In genomic region chr5:126947146-126948010, GRCh38 we compare ENCODE assay signal across 13 cellular contexts.
DNase-seq lines count a peak whose midpoint lies in the region; ATAC-seq and TF ChIP-seq lines count a peak whose summit lies in the region.
"Had no signal": no experiment of that assay in that cellular context is flagged by ENCODE, and none has a peak within 500 bp of the region (broad histone marks: within the 10 kb centered on the region; RNA-seq: fewer than 3 reads in every experiment).

No MANE protein-coding gene starts in this region.

- H3K9me3 ChIP-seq in hepatocyte (ENCODE audit: low read depth), result no peaks in the 10 kb centered on the region
- H3K9me3 ChIP-seq: BE2C, spleen, thyroid gland had no signal

- H3K36me3 Mint-ChIP-seq in activated naive CD4-positive, alpha-beta T cell treated with anti-CD3 and anti-CD28 coated beads for 36 hours (ENCODE audit: low read depth), result no peaks in the 10 kb centered on the region
- H3K36me3 Mint-ChIP-seq in activated naive CD4-positive, alpha-beta T cell treated with anti-CD3 and anti-CD28 coated beads, Interleukin-2, amount 10 ng/mL, durations not matched to agents 7 days and 5 days, result no peaks in the 10 kb centered on the region
- H3K36me3 Mint-ChIP-seq in memory B cell, result peaks cover 9% of the 10 kb centered on the region

- H3K4me2 ChIP-seq in hepatocyte, result no peak overlapping the region

- no peak overlapping the region for H3K27ac Mint-ChIP-seq in activated naive CD4-positive, alpha-beta T cell treated with anti-CD3 and anti-CD28 coated beads for 36 hours
- no peak overlapping the region for H3K27ac Mint-ChIP-seq in activated naive CD4-positive, alpha-beta T cell treated with anti-CD3 and anti-CD28 coated beads, Interleukin-2, amount 10 ng/mL, durations not matched to agents 7 days and 5 days
- no peak overlapping the region for H3K27ac Mint-ChIP-seq in memory B cell
- H3K27ac Mint-ChIP-seq: activated naive CD8-positive, alpha-beta T cell had no signal

- TF ChIP-seq CTCF in hepatocyte (IDR thresholded peaks at IDR 0.05; ENCODE audit: poor library complexity), result no peak

- no peaks in the 10 kb centered on the region for H3K36me3 ChIP-seq in hepatocyte (replicated peaks; ENCODE audit: insufficient read depth, low read depth)
- H3K36me3 ChIP-seq: BE2C, spleen, thyroid gland had no signal

- H3K79me2 ChIP-seq in hepatocyte, result no peaks in the 10 kb centered on the region

- ATAC-seq in GM21529 (IDR thresholded peaks at IDR 0.05; ENCODE audit: unreplicated experiment), result peak; percentile 88
- ATAC-seq in HG03196 (IDR thresholded peaks at IDR 0.05; ENCODE audit: unreplicated experiment), result peak; percentile 91
- peak; percentile 84 for ATAC-seq in memory B cell (ENCODE audit: low read depth)
- no peak for ATAC-seq in GM21360 (IDR thresholded peaks at IDR 0.05; ENCODE audit: unreplicated experiment)

- CTCF ChIA-PET in activated naive CD4-positive, alpha-beta T cell treated with anti-CD3 and anti-CD28 coated beads for 36 hours (lab: Charles Lee), result no interaction called here
- CTCF ChIA-PET in activated naive CD4-positive, alpha-beta T cell treated with anti-CD3 and anti-CD28 coated beads, Interleukin-2, amount 10 ng/mL, durations not matched to agents 7 days and 5 days (lab: Charles Lee), result no interaction called here

- no peaks in the 10 kb centered on the region for H3K27me3 Mint-ChIP-seq in activated naive CD4-positive, alpha-beta T cell treated with anti-CD3 and anti-CD28 coated beads for 36 hours (ENCODE audit: low read depth)
- no peaks in the 10 kb centered on the region for H3K27me3 Mint-ChIP-seq in activated naive CD4-positive, alpha-beta T cell treated with anti-CD3 and anti-CD28 coated beads, Interleukin-2, amount 10 ng/mL, durations not matched to agents 7 days and 5 days
- H3K27me3 Mint-ChIP-seq in memory B cell, result no peaks in the 10 kb centered on the region
- H3K27me3 Mint-ChIP-seq: activated naive CD8-positive, alpha-beta T cell had no signal

- no peaks in the 10 kb centered on the region for H4K20me1 ChIP-seq in hepatocyte (ENCODE audit: insufficient read depth, poor library complexity, severe bottlenecking)

- H3K27ac ChIP-seq in hepatocyte, result no peak overlapping the region
- H3K27ac ChIP-seq: spleen, thyroid gland had no signal

- H3K4me3 ChIP-seq in hepatocyte, result no peak overlapping the region
- H3K4me3 ChIP-seq: spleen, thyroid gland had no signal

- no peaks in the 10 kb centered on the region for H3K4me1 ChIP-seq in hepatocyte (ENCODE audit: insufficient read depth)
- H3K4me1 ChIP-seq: BE2C, thyroid gland had no signal

- no peaks in the 10 kb centered on the region for H3K27me3 ChIP-seq in hepatocyte
- H3K27me3 ChIP-seq: BE2C, spleen, thyroid gland had no signal

- DNase-seq in activated naive CD4-positive, alpha-beta T cell treated with anti-CD3 and anti-CD28 coated beads for 36 hours, result peak; percentile 31
- no peak for DNase-seq in activated naive CD4-positive, alpha-beta T cell treated with anti-CD3 and anti-CD28 coated beads, Interleukin-2, amount 10 ng/mL, durations not matched to agents 7 days and 5 days
- DNase-seq in memory B cell (ENCODE audit: low spot score in 2 of 2) (no peak), hepatocyte (ENCODE audit: low spot score) (no peak), NCI-H774 (lab: John Stamatoyannopoulos, UW) (no peak)
- DNase-seq: BE2C, NCI-H1436 treated with DMSO at 0.1 percent for 48 hours, spleen, thyroid gland had no signal

- no peaks in the 10 kb centered on the region for H3K9me3 Mint-ChIP-seq in activated naive CD4-positive, alpha-beta T cell treated with anti-CD3 and anti-CD28 coated beads for 36 hours
- H3K9me3 Mint-ChIP-seq in activated naive CD4-positive, alpha-beta T cell treated with anti-CD3 and anti-CD28 coated beads, Interleukin-2, amount 10 ng/mL, durations not matched to agents 7 days and 5 days, result no peaks in the 10 kb centered on the region
- H3K9me3 Mint-ChIP-seq in memory B cell, result no peaks in the 10 kb centered on the region

- H2AFZ ChIP-seq in hepatocyte, result no peak overlapping the region

- intact Hi-C loops in activated naive CD4-positive, alpha-beta T cell treated with anti-CD3 and anti-CD28 coated beads for 36 hours (cut with micrococcal nuclease), result no loop called here

- no peaks in the 10 kb centered on the region for H3K9me2 ChIP-seq in hepatocyte (replicated peaks; ENCODE audit: insufficient read depth)

- H3K4me1 Mint-ChIP-seq in activated naive CD4-positive, alpha-beta T cell treated with anti-CD3 and anti-CD28 coated beads for 36 hours (ENCODE audit: low read depth), result peaks cover 11% of the 10 kb centered on the region
- no peaks in the 10 kb centered on the region for H3K4me1 Mint-ChIP-seq in activated naive CD4-positive, alpha-beta T cell treated with anti-CD3 and anti-CD28 coated beads, Interleukin-2, amount 10 ng/mL, durations not matched to agents 7 days and 5 days
- peaks cover 26% of the 10 kb centered on the region for H3K4me1 Mint-ChIP-seq in memory B cell

- WGBS in hepatocyte (ENCODE audit: low lambda C conversion rate, missing lambda C conversion rate), result 45% methylated on average over 5 of the region's 5 CpGs

- no peak overlapping the region for H3K4me3 Mint-ChIP-seq in activated naive CD4-positive, alpha-beta T cell treated with anti-CD3 and anti-CD28 coated beads for 36 hours
- no peak overlapping the region for H3K4me3 Mint-ChIP-seq in activated naive CD4-positive, alpha-beta T cell treated with anti-CD3 and anti-CD28 coated beads, Interleukin-2, amount 10 ng/mL, durations not matched to agents 7 days and 5 days
- H3K4me3 Mint-ChIP-seq in memory B cell, result no peak overlapping the region
- H3K4me3 Mint-ChIP-seq: activated naive CD8-positive, alpha-beta T cell had no signal
